8 cellular contexts compared by ENCODE assay signal in the genomic region with DNA sequence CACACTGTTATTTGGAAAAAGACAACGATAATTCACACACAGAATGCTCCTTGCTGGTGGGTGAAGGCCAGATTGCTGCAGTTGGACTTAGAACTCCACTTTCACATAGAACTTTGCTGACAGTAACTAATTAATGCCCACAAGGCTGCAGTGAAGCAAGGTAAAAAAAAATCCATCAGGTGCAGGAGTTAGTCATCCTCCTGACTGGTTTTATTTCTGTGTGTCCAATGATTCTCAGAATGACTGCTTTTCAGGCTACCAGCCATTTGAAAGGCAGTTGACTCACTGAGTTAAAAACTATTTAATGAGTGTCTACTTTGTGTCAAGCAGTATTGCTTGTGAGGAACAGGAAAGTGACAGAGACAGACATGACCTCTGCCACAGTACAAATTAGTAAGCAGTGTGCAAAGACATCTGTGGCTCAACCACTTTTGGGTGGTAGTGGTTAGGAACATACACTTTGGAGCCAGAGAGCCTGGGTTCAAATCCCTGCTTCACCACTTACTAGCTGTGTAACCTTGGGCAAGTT. TPM values are rescaled to one million over a fixed set of nuclear protein-coding genes. Genes with fewer than 3 reads are reported as not detected.
DNase-seq lines count a peak whose midpoint lies in the region; ATAC-seq and TF ChIP-seq lines count a peak whose summit lies in the region.

No MANE protein-coding gene starts in this region.

- H3K4me1 ChIP-seq in mucosa of descending colon (ENCODE audit: low read depth) (no peaks in the 10 kb centered on the region), right atrium auricular region (peaks cover 0 to 54% of the 10 kb centered on the region in 2 donors)

- peaks cover 14% of the 10 kb centered on the region for H3K36me3 Mint-ChIP-seq in T-helper 2 cell treated with Interferon-gamma antibody and Interleukin-4, amounts not matched to agents 5 μg/mL and 100 μg/mL, for 36 hours (ENCODE audit: low read depth)

- H3K4me1 Mint-ChIP-seq in T-helper 2 cell treated with Interferon-gamma antibody and Interleukin-4, amounts not matched to agents 5 μg/mL and 100 μg/mL, for 36 hours (ENCODE audit: low read depth), result peaks cover 75% of the 10 kb centered on the region

- intact Hi-C loops in mucosa of descending colon (cut with DNase I, micrococcal nuclease), result no loop called here

- no peaks in the 10 kb centered on the region for H3K27me3 ChIP-seq in right atrium auricular region
- H3K27me3 ChIP-seq in MG63, result no peaks in the 10 kb centered on the region

- H3K4me3 ChIP-seq in mucosa of descending colon (no peak overlapping the region), right atrium auricular region (no peak overlapping the region), MG63 (no peak overlapping the region)

- no peak for TF ChIP-seq CTCF in mucosa of descending colon (IDR thresholded peaks at IDR 0.05)
- TF ChIP-seq CTCF in right atrium auricular region (IDR thresholded peaks at IDR 0.05), result no peak

- H3K27ac Mint-ChIP-seq in T-helper 2 cell treated with Interferon-gamma antibody and Interleukin-4, amounts not matched to agents 5 μg/mL and 100 μg/mL, for 36 hours, result peak overlapping the region; percentile 20

- DNase-seq in activated CD4-positive, alpha-beta T cell treated with anti-CD3 and anti-CD28 coated beads for 48 hours, result peak; percentile 51
- no peak for DNase-seq in activated CD4-positive, alpha-beta T cell treated with anti-CD3 and anti-CD28 coated beads for 1 hour
- DNase-seq in T-helper 2 cell treated with Interferon-gamma antibody and Interleukin-4, amounts not matched to agents 5 μg/mL and 100 μg/mL, for 36 hours (ENCODE audit: low spot score), result peak; percentile 57
- DNase-seq in mucosa of descending colon (no peak), right atrium auricular region (ENCODE audit: low spot score) (no peak), MG63 (no peak), hepatic stellate cell (ENCODE audit: low spot score) (no peak)

- ATAC-seq in HG02973 (IDR thresholded peaks at IDR 0.05; ENCODE audit: unreplicated experiment) (peak; percentile 56), mucosa of descending colon (peak; percentile 73)

- H3K9me3 ChIP-seq in mucosa of descending colon (no peaks in the 10 kb centered on the region), right atrium auricular region (no peaks in the 10 kb centered on the region), MG63 (no peaks in the 10 kb centered on the region)

- no peak overlapping the region for H3K4me3 Mint-ChIP-seq in T-helper 2 cell treated with Interferon-gamma antibody and Interleukin-4, amounts not matched to agents 5 μg/mL and 100 μg/mL, for 36 hours

- no peaks in the 10 kb centered on the region for H3K27me3 Mint-ChIP-seq in T-helper 2 cell treated with Interferon-gamma antibody and Interleukin-4, amounts not matched to agents 5 μg/mL and 100 μg/mL, for 36 hours (ENCODE audit: low read depth)

- H3K27ac ChIP-seq in right atrium auricular region, result no peak overlapping the region

- H3K36me3 ChIP-seq in mucosa of descending colon (ENCODE audit: low read depth) (no peaks in the 10 kb centered on the region), right atrium auricular region (no peaks in the 10 kb centered on the region), MG63 (no peaks in the 10 kb centered on the region; the same call in 1 of the 2 replicates)

- H3K9me3 Mint-ChIP-seq in T-helper 2 cell treated with Interferon-gamma antibody and Interleukin-4, amounts not matched to agents 5 μg/mL and 100 μg/mL, for 36 hours, result no peaks in the 10 kb centered on the region

RNA-seq across cellular contexts. Expression of gene ELOVL5, which starts 41.9 kb away (rescaled TPM):
- total RNA-seq in mucosa of descending colon (10 to 100 TPM; 11.5 to 60.6 (median 27.5) TPM), right atrium auricular region (10 to 100 TPM; 31.2 to 34.9 TPM)
- 12.4 and 13.7 TPM in 2 replicates for total RNA-seq in MG63 (2014; rRNA removed; shearing (Covaris generic); ENCODE audit: low replicate concordance)

Comparison
In these comparisons a context has a peak if more than half of its experiments do, and no peak if none do; other contexts are left out.
1. DNase-seq: peak in activated CD4-positive, alpha-beta T cell treated with anti-CD3 and anti-CD28 coated beads for 48 hours (single experiment) and T-helper 2 cell treated with Interferon-gamma antibody and Interleukin-4, amounts not matched to agents 5 μg/mL and 100 μg/mL, for 36 hours (single experiment); none in activated CD4-positive, alpha-beta T cell treated with anti-CD3 and anti-CD28 coated beads for 1 hour (single experiment), mucosa of descending colon (0 of 3), right atrium auricular region (single experiment), MG63 (single experiment) and hepatic stellate cell (single experiment).